Comparison of ENCODE assay signal across 13 cellular contexts in genomic region chr17:67520916-67521772, GRCh38.
DNase-seq lines count a peak whose midpoint lies in the region; ATAC-seq, FAIRE-seq and TF ChIP-seq lines count a peak whose summit lies in the region.
"Had no signal": no experiment of that assay in that cellular context is flagged by ENCODE, and none has a peak within 500 bp of the region (broad histone marks: within the 10 kb centered on the region; RNA-seq: fewer than 3 reads in every experiment).

No MANE protein-coding gene starts in this region.

- FAIRE-seq in GM18507 (lab: Jason Lieb, UNC): peak; percentile 31

- no peaks in the 10 kb centered on the region for H3K27me3 ChIP-seq in lower lobe of right lung (ENCODE audit: low read depth)
- no peaks in the 10 kb centered on the region for H3K27me3 ChIP-seq in Caco-2 (replicated peaks; ENCODE audit: control insufficient read depth, insufficient read depth, low read length)
- no peaks in the 10 kb centered on the region for H3K27me3 ChIP-seq in ascending aorta

- CTCF ChIA-PET in Caco-2 (lab: Charles Lee): no interaction called here
- CTCF ChIA-PET in activated CD8-positive, alpha-beta T cell treated with anti-CD3 and anti-CD28 coated beads for 36 hours (lab: Charles Lee): interaction anchor here (0.7 to 1.0 kb wide), 3 partner anchors 10 to 146 kb away, joined by 3 read pairs; no protein-coding TSS in a partner anchor

- BruUV-seq in Caco-2 (replicated peaks; lab: Mats Ljungman, UMichigan): no TSS peak

- peak; percentile 49 for DNase-seq in AG08395 (ENCODE audit: low spot score)
- no peak for DNase-seq in GM18507 (ENCODE audit: extremely low spot score, insufficient read length, low read depth)
- no peak for DNase-seq in lower lobe of right lung
- no peak for DNase-seq in central memory CD4-positive, alpha-beta T cell
- DNase-seq in Caco-2: no peak
- no peak for DNase-seq in activated CD8-positive, alpha-beta T cell treated with anti-CD3 and anti-CD28 coated beads for 36 hours
- no peak for DNase-seq in ascending aorta (ENCODE audit: low spot score in 2 of 2)
- DNase-seq: activated CD4-positive, alpha-beta T cell treated with anti-CD3 and anti-CD28 coated beads, Interleukin-2, amount 10 ng/mL, durations not matched to agents 7 days and 5 days; amniotic stem cell; COR-L47; kidney glomerular epithelial cell; NCI-H1048 had no signal

- intact Hi-C loops in lower lobe of right lung (cut with DNase I) (no loop called here), Caco-2 (cut with micrococcal nuclease; ENCODE audit: unreplicated experiment) (no loop called here), ascending aorta (cut with DNase I) (no loop called here)
- intact Hi-C loops in activated CD8-positive, alpha-beta T cell treated with anti-CD3 and anti-CD28 coated beads for 36 hours (cut with micrococcal nuclease): no loop called here

- H3K36me3 ChIP-seq in lower lobe of right lung (no peaks in the 10 kb centered on the region), Caco-2 (ENCODE audit: control insufficient read depth, insufficient read depth, low read length) (no peaks in the 10 kb centered on the region), ascending aorta (no peaks in the 10 kb centered on the region)

- ATAC-seq in lower lobe of right lung: peak; percentile 77 to 81
- ATAC-seq in activated CD8-positive, alpha-beta T cell treated with anti-CD3 and anti-CD28 coated beads for 36 hours: no peak

- no peak overlapping the region for H3K27ac ChIP-seq in lower lobe of right lung
- no peak overlapping the region for H3K27ac ChIP-seq in ascending aorta

- no peak for TF ChIP-seq CTCF in lower lobe of right lung (IDR thresholded peaks at IDR 0.05)
- no peak for TF ChIP-seq CTCF in Caco-2 (IDR thresholded peaks at IDR 0.05; ENCODE audit: insufficient read depth in 1 of 2, low read depth in 1 of 2, low read length in 1 of 2, severe bottlenecking in 1 of 2, unreplicated experiment in 1 of 2)
- TF ChIP-seq CTCF in activated CD8-positive, alpha-beta T cell treated with anti-CD3 and anti-CD28 coated beads for 36 hours (IDR thresholded peaks at IDR 0.05): no peak
- no peak for TF ChIP-seq CTCF in ascending aorta (IDR thresholded peaks at IDR 0.05)

- peaks cover 2% of the 10 kb centered on the region for H3K27me3 Mint-ChIP-seq in Caco-2 (ENCODE audit: insufficient read depth, unreplicated experiment)
- no peaks in the 10 kb centered on the region for H3K27me3 Mint-ChIP-seq in activated CD8-positive, alpha-beta T cell treated with anti-CD3 and anti-CD28 coated beads for 36 hours
- H3K27me3 Mint-ChIP-seq: activated CD4-positive, alpha-beta T cell treated with anti-CD3 and anti-CD28 coated beads, Interleukin-2, amount 10 ng/mL, durations not matched to agents 7 days and 5 days had no signal

- no peaks in the 10 kb centered on the region for H3K9me3 ChIP-seq in lower lobe of right lung
- no peaks in the 10 kb centered on the region for H3K9me3 ChIP-seq in Caco-2
- H3K9me3 ChIP-seq in ascending aorta: no peaks in the 10 kb centered on the region

- peaks cover 9% of the 10 kb centered on the region for H3K9me3 Mint-ChIP-seq in Caco-2 (ENCODE audit: unreplicated experiment)
- peaks cover 9% of the 10 kb centered on the region for H3K9me3 Mint-ChIP-seq in activated CD8-positive, alpha-beta T cell treated with anti-CD3 and anti-CD28 coated beads for 36 hours
- H3K9me3 Mint-ChIP-seq: activated CD4-positive, alpha-beta T cell treated with anti-CD3 and anti-CD28 coated beads, Interleukin-2, amount 10 ng/mL, durations not matched to agents 7 days and 5 days had no signal

- H3K36me3 Mint-ChIP-seq in Caco-2 (ENCODE audit: insufficient read depth, unreplicated experiment): no peaks in the 10 kb centered on the region
- H3K36me3 Mint-ChIP-seq in activated CD8-positive, alpha-beta T cell treated with anti-CD3 and anti-CD28 coated beads for 36 hours (ENCODE audit: low read depth): peaks cover 10% of the 10 kb centered on the region

- H3K27ac Mint-ChIP-seq in Caco-2 (ENCODE audit: unreplicated experiment): no peak overlapping the region
- H3K27ac Mint-ChIP-seq in activated CD8-positive, alpha-beta T cell treated with anti-CD3 and anti-CD28 coated beads for 36 hours: no peak overlapping the region

- H3K4me3 Mint-ChIP-seq in Caco-2 (ENCODE audit: unreplicated experiment): no peak overlapping the region
- H3K4me3 Mint-ChIP-seq in activated CD8-positive, alpha-beta T cell treated with anti-CD3 and anti-CD28 coated beads for 36 hours: no peak overlapping the region
- H3K4me3 Mint-ChIP-seq: activated CD4-positive, alpha-beta T cell treated with anti-CD3 and anti-CD28 coated beads, Interleukin-2, amount 10 ng/mL, durations not matched to agents 7 days and 5 days had no signal

- H3K4me3 ChIP-seq in lower lobe of right lung (no peak overlapping the region), Caco-2 (ENCODE audit: low read depth, low read length) (no peak overlapping the region), ascending aorta (no peak overlapping the region)

- no peaks in the 10 kb centered on the region for H3K4me1 Mint-ChIP-seq in Caco-2 (ENCODE audit: low read depth, unreplicated experiment)
- peaks cover 58% of the 10 kb centered on the region for H3K4me1 Mint-ChIP-seq in activated CD8-positive, alpha-beta T cell treated with anti-CD3 and anti-CD28 coated beads for 36 hours (ENCODE audit: low read depth)

- H3K4me1 ChIP-seq in lower lobe of right lung (peaks cover 27% of the 10 kb centered on the region), Caco-2 (no peaks in the 10 kb centered on the region), ascending aorta (no peaks in the 10 kb centered on the region)

- POLR2A ChIA-PET in Caco-2 (lab: Charles Lee): no interaction called here
- POLR2A ChIA-PET in activated CD8-positive, alpha-beta T cell treated with anti-CD3 and anti-CD28 coated beads for 36 hours (lab: Charles Lee): interaction anchor here (0.6 to 1.7 kb wide), 4 partner anchors 11 to 142 kb away, joined by 3 to 5 read pairs (median 3); no protein-coding TSS in a partner anchor

TF ChIP-seq in PFSK-1, 5 proteins besides CTCF, POLR2A, EP300 and RAD21:
- TF ChIP-seq FOXP2 (optimal IDR thresholded peaks at IDR 0.05; ENCODE audit: borderline replicate concordance, extremely low read depth, extremely low read length, insufficient read depth) (no peak), SIN3A (IDR thresholded peaks at IDR 0.05; ENCODE audit: borderline replicate concordance, insufficient read depth, low read length) (0 out of 2 replicates have a peak, but pooled peaks have one; percentile 15)
